ENCODE assay signal across 15 cellular contexts in the genomic region with DNA sequence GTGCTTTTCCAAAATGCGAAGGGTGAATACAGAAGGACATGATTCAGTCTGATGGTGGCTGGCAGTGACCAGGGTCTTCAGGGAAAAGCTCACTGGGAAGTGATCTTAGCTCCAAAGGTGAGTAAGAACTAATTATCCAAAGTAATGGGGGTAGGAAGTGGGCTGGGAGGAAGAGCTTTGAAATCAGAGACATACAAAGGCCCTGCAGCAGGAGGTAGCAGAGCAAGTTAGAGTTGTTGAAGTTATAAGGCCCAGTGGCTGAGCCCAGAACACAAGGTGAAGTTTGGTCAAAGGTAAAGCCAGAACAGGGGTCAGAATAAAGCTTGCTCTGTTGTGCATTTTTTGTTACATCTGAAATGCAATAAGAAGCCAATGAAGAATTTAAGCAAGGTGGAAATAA.
DNase-seq lines count a peak whose midpoint lies in the region; ATAC-seq, FAIRE-seq and TF ChIP-seq lines count a peak whose summit lies in the region.
"Had no signal": no experiment of that assay in that cellular context is flagged by ENCODE, and none has a peak within 500 bp of the region (broad histone marks: within the 10 kb centered on the region; RNA-seq: fewer than 3 reads in every experiment).

No MANE protein-coding gene starts in this region.

- no peak for ATAC-seq in HG03097 (IDR thresholded peaks at IDR 0.05; ENCODE audit: low FRiP score, unreplicated experiment)
- no peak for ATAC-seq in GM21528 (IDR thresholded peaks at IDR 0.05; ENCODE audit: low FRiP score, unreplicated experiment)
- ATAC-seq: A549, HepG2, Panc1 had no signal

- peaks cover 11% of the 10 kb centered on the region for H3K9me3 Mint-ChIP-seq in activated CD4-positive, alpha-beta T cell treated with anti-CD3 and anti-CD28 coated beads, Interleukin-2, amount 10 ng/mL, durations not matched to agents 24 days and 14 days
- H3K9me3 Mint-ChIP-seq in HFFc6 (no peaks in the 10 kb centered on the region), nephron progenitor cell (no peaks in the 10 kb centered on the region)
- H3K9me3 Mint-ChIP-seq in activated naive CD8-positive, alpha-beta T cell treated with anti-CD3 and anti-CD28 coated beads for 36 hours = no peaks in the 10 kb centered on the region

- H3K4me3 Mint-ChIP-seq in activated CD4-positive, alpha-beta T cell treated with anti-CD3 and anti-CD28 coated beads, Interleukin-2, amount 10 ng/mL, durations not matched to agents 24 days and 14 days = peak overlapping the region; percentile 77
- H3K4me3 Mint-ChIP-seq in HFFc6 (no peak overlapping the region; the same call in 1 of the 2 replicates), nephron progenitor cell (no peak overlapping the region)
- H3K4me3 Mint-ChIP-seq in activated naive CD8-positive, alpha-beta T cell treated with anti-CD3 and anti-CD28 coated beads for 36 hours = peak overlapping the region; percentile 48

- intact Hi-C loops in activated CD4-positive, alpha-beta T cell treated with anti-CD3 and anti-CD28 coated beads, Interleukin-2, amount 10 ng/mL, durations not matched to agents 24 days and 14 days (cut with micrococcal nuclease) = loop anchor here (5.0 to 10.0 kb wide), 2 partner anchors 62 to 189 kb away; no protein-coding TSS in a partner anchor

- H3K27me3 Mint-ChIP-seq in activated CD4-positive, alpha-beta T cell treated with anti-CD3 and anti-CD28 coated beads, Interleukin-2, amount 10 ng/mL, durations not matched to agents 24 days and 14 days = peaks cover 2% of the 10 kb centered on the region
- H3K27me3 Mint-ChIP-seq in HFFc6 (ENCODE audit: insufficient read depth) (peaks cover 1% of the 10 kb centered on the region; the same call in 1 of the 2 replicates), nephron progenitor cell (ENCODE audit: low read depth, poor library complexity) (no peaks in the 10 kb centered on the region)
- peaks cover 4% of the 10 kb centered on the region for H3K27me3 Mint-ChIP-seq in activated naive CD8-positive, alpha-beta T cell treated with anti-CD3 and anti-CD28 coated beads for 36 hours

- H3K4me1 Mint-ChIP-seq in activated CD4-positive, alpha-beta T cell treated with anti-CD3 and anti-CD28 coated beads, Interleukin-2, amount 10 ng/mL, durations not matched to agents 24 days and 14 days = peaks cover 44% of the 10 kb centered on the region
- peaks cover 99% of the 10 kb centered on the region for H3K4me1 Mint-ChIP-seq in HFFc6 (ENCODE audit: low read depth)
- peaks cover 51% of the 10 kb centered on the region for H3K4me1 Mint-ChIP-seq in activated naive CD8-positive, alpha-beta T cell treated with anti-CD3 and anti-CD28 coated beads for 36 hours
- H3K4me1 Mint-ChIP-seq in nephron progenitor cell = peaks cover 51% of the 10 kb centered on the region

- H3K27ac Mint-ChIP-seq in activated CD4-positive, alpha-beta T cell treated with anti-CD3 and anti-CD28 coated beads, Interleukin-2, amount 10 ng/mL, durations not matched to agents 24 days and 14 days = peak overlapping the region; percentile 64
- peak overlapping the region; percentile 53 for H3K27ac Mint-ChIP-seq in HFFc6
- H3K27ac Mint-ChIP-seq in activated naive CD8-positive, alpha-beta T cell treated with anti-CD3 and anti-CD28 coated beads for 36 hours = peak overlapping the region; percentile 62
- H3K27ac Mint-ChIP-seq in nephron progenitor cell = peak overlapping the region; percentile 60

- no peak for DNase-seq in activated CD4-positive, alpha-beta T cell treated with anti-CD3 and anti-CD28 coated beads, Interleukin-2, amount 10 ng/mL, durations not matched to agents 24 days and 14 days
- DNase-seq in activated CD4-positive, alpha-beta T cell treated with anti-CD3 and anti-CD28 coated beads, Interleukin-2, amount 50 U/mL, for 1 hour = no peak
- DNase-seq in HFFc6 (no peak), nephron progenitor cell (no peak), D721Med (ENCODE audit: insufficient read length, low spot score) (no peak)
- DNase-seq in activated naive CD8-positive, alpha-beta T cell treated with anti-CD3 and anti-CD28 coated beads for 36 hours = no peak
- DNase-seq: activated T-cell treated with anti-CD3 and anti-CD28 coated beads, Interleukin-2, amount 50 U/mL, for 1 hour; colonic mucosa; NCI-H2107 had no signal

- no peak for TF ChIP-seq CTCF in HFFc6 (IDR thresholded peaks at IDR 0.05)
- no peak for TF ChIP-seq CTCF in nephron progenitor cell (IDR thresholded peaks at IDR 0.05)
- TF ChIP-seq CTCF in D721Med (IDR thresholded peaks at IDR 0.05; ENCODE audit: insufficient read depth, missing control alignments) = no peak

- FAIRE-seq in D721Med (lab: Jason Lieb, UNC) = no peak
- FAIRE-seq: A549, H1, HepG2 had no signal

- H3K36me3 Mint-ChIP-seq in activated CD4-positive, alpha-beta T cell treated with anti-CD3 and anti-CD28 coated beads, Interleukin-2, amount 10 ng/mL, durations not matched to agents 24 days and 14 days (ENCODE audit: low read depth) = no peaks in the 10 kb centered on the region
- H3K36me3 Mint-ChIP-seq in HFFc6 (ENCODE audit: low read depth) (peaks cover 15% of the 10 kb centered on the region; the same call in 1 of the 2 replicates), nephron progenitor cell (ENCODE audit: low read depth) (no peaks in the 10 kb centered on the region)
- peaks cover 2% of the 10 kb centered on the region for H3K36me3 Mint-ChIP-seq in activated naive CD8-positive, alpha-beta T cell treated with anti-CD3 and anti-CD28 coated beads for 36 hours

Comparison
In these comparisons a context has a peak if more than half of its experiments do, and no peak if none do; other contexts are left out.
1. H3K4me3 Mint-ChIP-seq: peak in activated CD4-positive, alpha-beta T cell treated with anti-CD3 and anti-CD28 coated beads, Interleukin-2, amount 10 ng/mL, durations not matched to agents 24 days and 14 days (single experiment) and activated naive CD8-positive, alpha-beta T cell treated with anti-CD3 and anti-CD28 coated beads for 36 hours (single experiment); none in HFFc6 (single experiment) and nephron progenitor cell (single experiment).
2. Peak in every context shown above with its lines, with median percentiles within 50 percentile points of each other: H3K27ac Mint-ChIP-seq.